ENCODE assay signal across 22 cellular contexts in the genomic region with DNA sequence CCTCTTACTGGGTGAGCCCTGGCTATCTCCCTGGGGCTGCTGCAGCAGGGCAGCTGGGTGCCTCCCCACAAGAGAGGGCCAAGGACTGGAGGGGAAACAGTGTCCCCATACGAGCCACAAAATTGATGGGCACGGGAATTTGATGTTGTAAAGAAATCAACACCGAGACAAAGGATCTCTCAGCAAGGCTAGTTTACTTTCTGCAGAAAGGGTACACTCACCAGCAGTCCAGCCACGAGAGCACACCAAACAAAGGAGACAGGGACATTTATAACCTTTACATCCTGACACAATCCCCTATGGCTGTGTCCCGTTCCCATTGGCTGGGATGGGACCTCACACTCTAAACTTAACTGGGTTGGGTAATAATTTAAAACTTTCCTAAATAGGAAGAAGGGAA.
"Had no signal": no experiment of that assay in that cellular context is flagged by ENCODE, and none has a peak within 500 bp of the region (broad histone marks: within the 10 kb centered on the region; RNA-seq: fewer than 3 reads in every experiment).

No MANE protein-coding gene starts in this region.

- H3K27me3 ChIP-seq: esophagus squamous epithelium, gastroesophageal sphincter, pancreas, suprapubic skin, thyroid gland, upper lobe of left lung, uterus had no signal

- H3K4me3 ChIP-seq: esophagus squamous epithelium, gastroesophageal sphincter, lung, pancreas, suprapubic skin, thyroid gland, upper lobe of left lung, uterus had no signal

- ATAC-seq: effector memory CD8-positive, alpha-beta T cell; gastroesophageal sphincter; left ventricle myocardium superior; natural killer cell treated with Interleukin-12 subunit alpha and Interleukin-12 subunit beta and Interleukin-15 and Interleukin-18, amount 100 ng/mL, for 72 hours; pancreas; stimulated activated memory B cell treated with anti-CD40 and anti-IgM and Interleukin-4, amounts not matched to agents 10 μg/mL and 1 μg/mL and 100 μg/mL, for 72 hours had no signal

- H3K27me3 Mint-ChIP-seq: effector memory CD8-positive, alpha-beta T cell; natural killer cell treated with Interleukin-12 subunit alpha and Interleukin-12 subunit beta and Interleukin-15 and Interleukin-18, amount 100 ng/mL, for 72 hours; progenitor cell of endocrine pancreas; stimulated activated memory B cell treated with anti-CD40 and anti-IgM and Interleukin-4, amounts not matched to agents 10 μg/mL and 1 μg/mL and 100 μg/mL, for 72 hours had no signal

- H3K36me3 ChIP-seq: pancreas, thyroid gland, upper lobe of left lung, uterus had no signal

- H3K4me3 Mint-ChIP-seq: effector memory CD8-positive, alpha-beta T cell; immature natural killer cell; natural killer cell treated with Interleukin-12 subunit alpha and Interleukin-12 subunit beta and Interleukin-15 and Interleukin-18, amount 100 ng/mL, for 72 hours; stimulated activated memory B cell treated with anti-CD40 and anti-IgM and Interleukin-4, amounts not matched to agents 10 μg/mL and 1 μg/mL and 100 μg/mL, for 72 hours had no signal

- H3K27ac Mint-ChIP-seq: effector memory CD8-positive, alpha-beta T cell; immature natural killer cell; natural killer cell treated with Interleukin-12 subunit alpha and Interleukin-12 subunit beta and Interleukin-15 and Interleukin-18, amount 100 ng/mL, for 72 hours; progenitor cell of endocrine pancreas; stimulated activated memory B cell treated with anti-CD40 and anti-IgM and Interleukin-4, amounts not matched to agents 10 μg/mL and 1 μg/mL and 100 μg/mL, for 72 hours had no signal

- H3K27ac ChIP-seq: esophagus squamous epithelium, gastroesophageal sphincter, pancreas, suprapubic skin, thyroid gland, upper lobe of left lung, uterus had no signal

- H3K9me3 Mint-ChIP-seq: natural killer cell treated with Interleukin-12 subunit alpha and Interleukin-12 subunit beta and Interleukin-15 and Interleukin-18, amount 100 ng/mL, for 72 hours had no signal

- DNase-seq: cortex of kidney; effector memory CD8-positive, alpha-beta T cell; esophagus squamous epithelium; foreskin fibroblast; glutamatergic neuron; immature natural killer cell; left ventricle myocardium superior; mesenchymal stem cell; midbrain; occipital lobe; pancreas; right cardiac atrium; stimulated activated CD4-positive, alpha-beta T cell treated with anti-CD3 and anti-CD28 coated beads, Interleukin-4, amount 100 ng/mL, for 1 hour; thyroid gland; upper lobe of left lung; uterus had no signal

- H3K4me1 ChIP-seq: uterus had no signal

- H3K9me3 ChIP-seq: pancreas, suprapubic skin, thyroid gland had no signal
